In the genomic region with DNA sequence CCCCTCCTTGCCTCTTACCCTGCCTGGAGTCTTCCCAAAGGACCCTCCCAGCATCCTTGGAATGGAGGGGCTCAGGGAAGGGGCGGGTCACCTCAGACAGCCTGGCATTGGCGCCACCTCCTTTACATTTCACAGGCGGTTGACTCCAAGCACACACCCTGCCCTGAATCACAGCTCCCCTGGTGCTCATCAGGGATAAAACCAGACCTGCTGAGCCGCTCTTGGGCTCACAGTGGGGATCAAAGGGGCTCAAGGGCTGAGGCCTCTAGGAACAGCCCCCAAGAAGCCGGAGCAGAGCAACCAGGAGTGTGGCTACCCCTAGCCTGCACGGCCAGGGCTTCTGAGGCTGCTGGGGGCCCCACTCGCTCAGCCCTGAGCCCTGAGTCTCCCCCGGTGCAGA, we compare ENCODE assay signal across 21 cellular contexts. TPM values are rescaled to one million over a fixed set of nuclear protein-coding genes. Genes with fewer than 3 reads are reported as not detected.
"Had no signal": no experiment of that assay in that cellular context is flagged by ENCODE, and none has a peak within 500 bp of the region (broad histone marks: within the 10 kb centered on the region; RNA-seq: fewer than 3 reads in every experiment).

No MANE protein-coding gene starts in this region.

- H3K4me1 ChIP-seq: heart left ventricle, sigmoid colon, stomach had no signal

- H3K27ac Mint-ChIP-seq: naive thymus-derived CD4-positive, alpha-beta T cell had no signal

- H3K4me3 Mint-ChIP-seq: naive thymus-derived CD4-positive, alpha-beta T cell; nephron progenitor cell had no signal

- H3K27me3 ChIP-seq: heart left ventricle, neutrophil, sigmoid colon, transverse colon had no signal

- H3K36me3 ChIP-seq: neutrophil, sigmoid colon, stomach, thoracic aorta, transverse colon had no signal

- DNase-seq: effector memory CD4-positive, alpha-beta T cell; heart left ventricle; hypothalamus; kidney glomerular epithelial cell; mammary epithelial cell; naive thymus-derived CD4-positive, alpha-beta T cell; nephron progenitor cell; sigmoid colon; stimulated activated CD4-positive, alpha-beta T cell treated with anti-CD3 and anti-CD28 coated beads, Interleukin-12 subunit alpha, Interleukin-12 subunit beta, amount 100 ng/mL, for 4 hours; stimulated activated naive CD4-positive, alpha-beta T cell; stomach; substantia nigra; transverse colon had no signal

- H3K27ac ChIP-seq: heart left ventricle, neutrophil, sigmoid colon, skin epidermis, stomach, thoracic aorta, transverse colon had no signal

- H3K36me3 Mint-ChIP-seq: naive thymus-derived CD4-positive, alpha-beta T cell had no signal

- H3K9me3 Mint-ChIP-seq: naive thymus-derived CD4-positive, alpha-beta T cell; nephron progenitor cell had no signal

- H3K4me3 ChIP-seq: heart left ventricle, sigmoid colon, skin epidermis, stomach, thoracic aorta, transverse colon had no signal

- ATAC-seq: esophagus mucosa; heart left ventricle; left lobe of liver; naive thymus-derived CD4-positive, alpha-beta T cell had no signal

- H3K4me1 Mint-ChIP-seq: naive thymus-derived CD4-positive, alpha-beta T cell had no signal

RNA-seq across cellular contexts. Expression of a gene that starts 16.6 kb away (rescaled TPM):
- total RNA-seq: fibroblast of lung; mononuclear cell; naive thymus-derived CD4-positive, alpha-beta T cell; pulmonary artery endothelial cell had no signal
- polyA plus RNA-seq: mammary epithelial cell; naive thymus-derived CD4-positive, alpha-beta T cell had no signal
